ENCODE assay signal across 1 cellular context in the genomic region with DNA sequence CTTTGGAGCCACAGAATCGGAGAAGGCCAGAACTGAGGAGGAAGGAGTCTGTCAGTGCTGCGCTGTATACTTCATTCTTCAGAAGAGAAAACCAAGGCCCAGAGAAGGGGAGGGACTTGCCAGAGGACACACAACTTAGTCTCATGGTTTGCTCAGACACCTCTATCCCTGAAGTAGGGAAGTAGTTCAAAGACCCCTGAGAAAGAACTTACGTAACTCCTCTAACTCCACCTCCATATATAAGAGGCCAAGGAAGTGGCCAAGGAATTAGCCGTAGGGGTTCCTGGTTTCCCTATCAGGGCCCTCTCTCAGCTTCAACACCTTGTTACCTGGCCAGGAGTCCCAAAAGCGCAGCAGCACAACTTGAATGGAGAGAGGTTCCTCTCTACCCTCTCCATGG.
TF ChIP-seq lines count a peak whose summit lies in the region.

No MANE protein-coding gene starts in this region.

TF ChIP-seq in GM23338, 12 proteins besides CTCF, POLR2A, EP300 and RAD21:
- no peak for TF ChIP-seq JUNB (IDR thresholded peaks at IDR 0.05; ENCODE audit: unreplicated experiment)
- TF ChIP-seq NANOG (IDR thresholded peaks at IDR 0.05; ENCODE audit: borderline replicate concordance), result no peak
- no peak for TF ChIP-seq ZNF114 (CRISPR knock-in tag; IDR thresholded peaks at IDR 0.05)
- TF ChIP-seq ZNF331 (CRISPR knock-in tag; IDR thresholded peaks at IDR 0.05; ENCODE audit: low read depth), result no peak
- no peak for TF ChIP-seq EZH2phosphoT487 (IDR thresholded peaks at IDR 0.05; ENCODE audit: unreplicated experiment)
- TF ChIP-seq, protein P1, sequence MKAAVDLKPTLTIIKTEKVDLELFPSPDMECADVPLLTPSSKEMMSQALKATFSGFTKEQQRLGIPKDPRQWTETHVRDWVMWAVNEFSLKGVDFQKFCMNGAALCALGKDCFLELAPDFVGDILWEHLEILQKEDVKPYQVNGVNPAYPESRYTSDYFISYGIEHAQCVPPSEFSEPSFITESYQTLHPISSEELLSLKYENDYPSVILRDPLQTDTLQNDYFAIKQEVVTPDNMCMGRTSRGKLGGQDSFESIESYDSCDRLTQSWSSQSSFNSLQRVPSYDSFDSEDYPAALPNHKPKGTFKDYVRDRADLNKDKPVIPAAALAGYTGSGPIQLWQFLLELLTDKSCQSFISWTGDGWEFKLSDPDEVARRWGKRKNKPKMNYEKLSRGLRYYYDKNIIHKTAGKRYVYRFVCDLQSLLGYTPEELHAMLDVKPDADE (IDR thresholded peaks at IDR 0.05), result no peak
- TF ChIP-seq, protein P2, sequence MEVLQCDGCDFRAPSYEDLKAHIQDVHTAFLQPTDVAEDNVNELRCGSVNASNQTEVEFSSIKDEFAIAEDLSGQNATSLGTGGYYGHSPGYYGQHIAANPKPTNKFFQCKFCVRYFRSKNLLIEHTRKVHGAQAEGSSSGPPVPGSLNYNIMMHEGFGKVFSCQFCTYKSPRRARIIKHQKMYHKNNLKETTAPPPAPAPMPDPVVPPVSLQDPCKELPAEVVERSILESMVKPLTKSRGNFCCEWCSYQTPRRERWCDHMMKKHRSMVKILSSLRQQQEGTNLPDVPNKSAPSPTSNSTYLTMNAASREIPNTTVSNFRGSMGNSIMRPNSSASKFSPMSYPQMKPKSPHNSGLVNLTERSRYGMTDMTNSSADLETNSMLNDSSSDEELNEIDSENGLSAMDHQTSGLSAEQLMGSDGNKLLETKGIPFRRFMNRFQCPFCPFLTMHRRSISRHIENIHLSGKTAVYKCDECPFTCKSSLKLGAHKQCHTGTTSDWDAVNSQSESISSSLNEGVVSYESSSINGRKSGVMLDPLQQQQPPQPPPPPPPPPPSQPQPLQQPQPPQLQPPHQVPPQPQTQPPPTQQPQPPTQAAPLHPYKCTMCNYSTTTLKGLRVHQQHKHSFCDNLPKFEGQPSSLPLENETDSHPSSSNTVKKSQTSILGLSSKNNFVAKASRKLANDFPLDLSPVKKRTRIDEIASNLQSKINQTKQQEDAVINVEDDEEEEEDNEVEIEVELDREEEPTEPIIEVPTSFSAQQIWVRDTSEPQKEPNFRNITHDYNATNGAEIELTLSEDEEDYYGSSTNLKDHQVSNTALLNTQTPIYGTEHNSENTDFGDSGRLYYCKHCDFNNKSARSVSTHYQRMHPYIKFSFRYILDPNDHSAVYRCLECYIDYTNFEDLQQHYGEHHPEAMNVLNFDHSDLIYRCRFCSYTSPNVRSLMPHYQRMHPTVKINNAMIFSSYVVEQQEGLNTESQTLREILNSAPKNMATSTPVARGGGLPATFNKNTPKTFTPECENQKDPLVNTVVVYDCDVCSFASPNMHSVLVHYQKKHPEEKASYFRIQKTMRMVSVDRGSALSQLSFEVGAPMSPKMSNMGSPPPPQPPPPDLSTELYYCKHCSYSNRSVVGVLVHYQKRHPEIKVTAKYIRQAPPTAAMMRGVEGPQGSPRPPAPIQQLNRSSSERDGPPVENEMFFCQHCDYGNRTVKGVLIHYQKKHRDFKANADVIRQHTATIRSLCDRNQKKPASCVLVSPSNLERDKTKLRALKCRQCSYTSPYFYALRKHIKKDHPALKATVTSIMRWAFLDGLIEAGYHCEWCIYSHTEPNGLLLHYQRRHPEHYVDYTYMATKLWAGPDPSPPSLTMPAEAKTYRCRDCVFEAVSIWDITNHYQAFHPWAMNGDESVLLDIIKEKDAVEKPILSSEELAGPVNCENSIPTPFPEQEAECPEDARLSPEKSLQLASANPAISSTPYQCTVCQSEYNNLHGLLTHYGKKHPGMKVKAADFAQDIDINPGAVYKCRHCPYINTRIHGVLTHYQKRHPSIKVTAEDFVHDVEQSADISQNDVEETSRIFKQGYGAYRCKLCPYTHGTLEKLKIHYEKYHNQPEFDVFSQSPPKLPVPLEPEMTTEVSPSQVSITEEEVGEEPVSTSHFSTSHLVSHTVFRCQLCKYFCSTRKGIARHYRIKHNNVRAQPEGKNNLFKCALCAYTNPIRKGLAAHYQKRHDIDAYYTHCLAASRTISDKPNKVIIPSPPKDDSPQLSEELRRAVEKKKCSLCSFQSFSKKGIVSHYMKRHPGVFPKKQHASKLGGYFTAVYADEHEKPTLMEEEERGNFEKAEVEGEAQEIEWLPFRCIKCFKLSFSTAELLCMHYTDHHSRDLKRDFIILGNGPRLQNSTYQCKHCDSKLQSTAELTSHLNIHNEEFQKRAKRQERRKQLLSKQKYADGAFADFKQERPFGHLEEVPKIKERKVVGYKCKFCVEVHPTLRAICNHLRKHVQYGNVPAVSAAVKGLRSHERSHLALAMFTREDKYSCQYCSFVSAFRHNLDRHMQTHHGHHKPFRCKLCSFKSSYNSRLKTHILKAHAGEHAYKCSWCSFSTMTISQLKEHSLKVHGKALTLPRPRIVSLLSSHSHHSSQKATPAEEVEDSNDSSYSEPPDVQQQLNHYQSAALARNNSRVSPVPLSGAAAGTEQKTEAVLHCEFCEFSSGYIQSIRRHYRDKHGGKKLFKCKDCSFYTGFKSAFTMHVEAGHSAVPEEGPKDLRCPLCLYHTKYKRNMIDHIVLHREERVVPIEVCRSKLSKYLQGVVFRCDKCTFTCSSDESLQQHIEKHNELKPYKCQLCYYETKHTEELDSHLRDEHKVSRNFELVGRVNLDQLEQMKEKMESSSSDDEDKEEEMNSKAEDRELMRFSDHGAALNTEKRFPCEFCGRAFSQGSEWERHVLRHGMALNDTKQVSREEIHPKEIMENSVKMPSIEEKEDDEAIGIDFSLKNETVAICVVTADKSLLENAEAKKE (CRISPR knock-in tag; IDR thresholded peaks at IDR 0.05), result no peak
- no peak for TF ChIP-seq CREB1 (CRISPR knock-in tag; IDR thresholded peaks at IDR 0.05; ENCODE audit: low read depth)
- TF ChIP-seq, protein P3, sequence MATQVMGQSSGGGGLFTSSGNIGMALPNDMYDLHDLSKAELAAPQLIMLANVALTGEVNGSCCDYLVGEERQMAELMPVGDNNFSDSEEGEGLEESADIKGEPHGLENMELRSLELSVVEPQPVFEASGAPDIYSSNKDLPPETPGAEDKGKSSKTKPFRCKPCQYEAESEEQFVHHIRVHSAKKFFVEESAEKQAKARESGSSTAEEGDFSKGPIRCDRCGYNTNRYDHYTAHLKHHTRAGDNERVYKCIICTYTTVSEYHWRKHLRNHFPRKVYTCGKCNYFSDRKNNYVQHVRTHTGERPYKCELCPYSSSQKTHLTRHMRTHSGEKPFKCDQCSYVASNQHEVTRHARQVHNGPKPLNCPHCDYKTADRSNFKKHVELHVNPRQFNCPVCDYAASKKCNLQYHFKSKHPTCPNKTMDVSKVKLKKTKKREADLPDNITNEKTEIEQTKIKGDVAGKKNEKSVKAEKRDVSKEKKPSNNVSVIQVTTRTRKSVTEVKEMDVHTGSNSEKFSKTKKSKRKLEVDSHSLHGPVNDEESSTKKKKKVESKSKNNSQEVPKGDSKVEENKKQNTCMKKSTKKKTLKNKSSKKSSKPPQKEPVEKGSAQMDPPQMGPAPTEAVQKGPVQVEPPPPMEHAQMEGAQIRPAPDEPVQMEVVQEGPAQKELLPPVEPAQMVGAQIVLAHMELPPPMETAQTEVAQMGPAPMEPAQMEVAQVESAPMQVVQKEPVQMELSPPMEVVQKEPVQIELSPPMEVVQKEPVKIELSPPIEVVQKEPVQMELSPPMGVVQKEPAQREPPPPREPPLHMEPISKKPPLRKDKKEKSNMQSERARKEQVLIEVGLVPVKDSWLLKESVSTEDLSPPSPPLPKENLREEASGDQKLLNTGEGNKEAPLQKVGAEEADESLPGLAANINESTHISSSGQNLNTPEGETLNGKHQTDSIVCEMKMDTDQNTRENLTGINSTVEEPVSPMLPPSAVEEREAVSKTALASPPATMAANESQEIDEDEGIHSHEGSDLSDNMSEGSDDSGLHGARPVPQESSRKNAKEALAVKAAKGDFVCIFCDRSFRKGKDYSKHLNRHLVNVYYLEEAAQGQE (IDR thresholded peaks at IDR 0.05; ENCODE audit: unreplicated experiment), result no peak
- no peak for TF ChIP-seq POLR2AphosphoS5 (IDR thresholded peaks at IDR 0.05; ENCODE audit: low read depth)
- no peak for TF ChIP-seq STAT1 (IDR thresholded peaks at IDR 0.05; ENCODE audit: unreplicated experiment)
- no peak for TF ChIP-seq EZH2 (IDR thresholded peaks at IDR 0.05; ENCODE audit: low read depth, unreplicated experiment)
